1 cellular context compared by ENCODE assay signal in genomic region chrX:47098746-47099145, GRCh38.
TF ChIP-seq lines count a peak whose summit lies in the region.

No MANE protein-coding gene starts in this region.

TF ChIP-seq in HepG2, 621 proteins besides CTCF, POLR2A, EP300 and RAD21:
- TF ChIP-seq REL (CRISPR knock-in tag; conservative IDR thresholded peaks at IDR 0.05): no peak
- no peak for TF ChIP-seq ATF7 (IDR thresholded peaks at IDR 0.05)
- TF ChIP-seq ATF7 (CRISPR knock-in tag; IDR thresholded peaks at IDR 0.05): no peak
- no peak for TF ChIP-seq ZNF660 (CRISPR knock-in tag; IDR thresholded peaks at IDR 0.05; ENCODE audit: borderline replicate concordance, low read depth)
- TF ChIP-seq, protein P1, sequence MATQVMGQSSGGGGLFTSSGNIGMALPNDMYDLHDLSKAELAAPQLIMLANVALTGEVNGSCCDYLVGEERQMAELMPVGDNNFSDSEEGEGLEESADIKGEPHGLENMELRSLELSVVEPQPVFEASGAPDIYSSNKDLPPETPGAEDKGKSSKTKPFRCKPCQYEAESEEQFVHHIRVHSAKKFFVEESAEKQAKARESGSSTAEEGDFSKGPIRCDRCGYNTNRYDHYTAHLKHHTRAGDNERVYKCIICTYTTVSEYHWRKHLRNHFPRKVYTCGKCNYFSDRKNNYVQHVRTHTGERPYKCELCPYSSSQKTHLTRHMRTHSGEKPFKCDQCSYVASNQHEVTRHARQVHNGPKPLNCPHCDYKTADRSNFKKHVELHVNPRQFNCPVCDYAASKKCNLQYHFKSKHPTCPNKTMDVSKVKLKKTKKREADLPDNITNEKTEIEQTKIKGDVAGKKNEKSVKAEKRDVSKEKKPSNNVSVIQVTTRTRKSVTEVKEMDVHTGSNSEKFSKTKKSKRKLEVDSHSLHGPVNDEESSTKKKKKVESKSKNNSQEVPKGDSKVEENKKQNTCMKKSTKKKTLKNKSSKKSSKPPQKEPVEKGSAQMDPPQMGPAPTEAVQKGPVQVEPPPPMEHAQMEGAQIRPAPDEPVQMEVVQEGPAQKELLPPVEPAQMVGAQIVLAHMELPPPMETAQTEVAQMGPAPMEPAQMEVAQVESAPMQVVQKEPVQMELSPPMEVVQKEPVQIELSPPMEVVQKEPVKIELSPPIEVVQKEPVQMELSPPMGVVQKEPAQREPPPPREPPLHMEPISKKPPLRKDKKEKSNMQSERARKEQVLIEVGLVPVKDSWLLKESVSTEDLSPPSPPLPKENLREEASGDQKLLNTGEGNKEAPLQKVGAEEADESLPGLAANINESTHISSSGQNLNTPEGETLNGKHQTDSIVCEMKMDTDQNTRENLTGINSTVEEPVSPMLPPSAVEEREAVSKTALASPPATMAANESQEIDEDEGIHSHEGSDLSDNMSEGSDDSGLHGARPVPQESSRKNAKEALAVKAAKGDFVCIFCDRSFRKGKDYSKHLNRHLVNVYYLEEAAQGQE (IDR thresholded peaks at IDR 0.05; ENCODE audit: borderline replicate concordance in 1 of 2, low read depth in 1 of 2, low read length in 2 of 2): peak; percentile 1 to 80
- TF ChIP-seq, protein P2, sequence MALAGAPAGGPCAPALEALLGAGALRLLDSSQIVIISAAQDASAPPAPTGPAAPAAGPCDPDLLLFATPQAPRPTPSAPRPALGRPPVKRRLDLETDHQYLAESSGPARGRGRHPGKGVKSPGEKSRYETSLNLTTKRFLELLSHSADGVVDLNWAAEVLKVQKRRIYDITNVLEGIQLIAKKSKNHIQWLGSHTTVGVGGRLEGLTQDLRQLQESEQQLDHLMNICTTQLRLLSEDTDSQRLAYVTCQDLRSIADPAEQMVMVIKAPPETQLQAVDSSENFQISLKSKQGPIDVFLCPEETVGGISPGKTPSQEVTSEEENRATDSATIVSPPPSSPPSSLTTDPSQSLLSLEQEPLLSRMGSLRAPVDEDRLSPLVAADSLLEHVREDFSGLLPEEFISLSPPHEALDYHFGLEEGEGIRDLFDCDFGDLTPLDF (CRISPR knock-in tag; IDR thresholded peaks at IDR 0.05): no peak
TF ChIP-seq in HepG2: peak in this region for 1.
